In genomic region chr17:78739331-78739853, GRCh38 we compare ENCODE assay signal across 14 cellular contexts. TPM values are rescaled to one million over a fixed set of nuclear protein-coding genes. Genes with fewer than 3 reads are reported as not detected.
A peak's percentile ranks its signal among the peaks of the same experiment; 100 is the strongest.
DNase-seq lines count a peak whose midpoint lies in the region; ATAC-seq and TF ChIP-seq lines count a peak whose summit lies in the region.
"Had no signal": no experiment of that assay in that cellular context is flagged by ENCODE, and none has a peak within 500 bp of the region (broad histone marks: within the 10 kb centered on the region; RNA-seq: fewer than 3 reads in every experiment).

No MANE protein-coding gene starts in this region.

- no peak for ATAC-seq in gastroesophageal sphincter

- TF ChIP-seq CTCF in neutrophil (IDR thresholded peaks at IDR 0.05): no peak
- TF ChIP-seq CTCF in Caco-2 (IDR thresholded peaks at IDR 0.05; ENCODE audit: insufficient read depth in 1 of 2, low read depth in 1 of 2, low read length in 1 of 2, severe bottlenecking in 1 of 2, unreplicated experiment in 1 of 2): no peak
- TF ChIP-seq CTCF in gastroesophageal sphincter (IDR thresholded peaks at IDR 0.05): no peak

- peak overlapping the region; percentile 6 for H3K4me3 Mint-ChIP-seq in T-helper 1 cell treated with Interleukin-12 subunit alpha and Interleukin-12 subunit beta and Interleukin-4 antibody, amounts not matched to agents 30 μg/mL and 1 μg/mL, for 36 hours
- peak overlapping the region; percentile 62 for H3K4me3 Mint-ChIP-seq in activated naive CD8-positive, alpha-beta T cell
- no peak overlapping the region for H3K4me3 Mint-ChIP-seq in Caco-2 (ENCODE audit: unreplicated experiment)

- peak overlapping the region; percentile 47 for H3K27ac Mint-ChIP-seq in T-helper 1 cell treated with Interleukin-12 subunit alpha and Interleukin-12 subunit beta and Interleukin-4 antibody, amounts not matched to agents 30 μg/mL and 1 μg/mL, for 36 hours
- H3K27ac Mint-ChIP-seq in activated naive CD8-positive, alpha-beta T cell: peak overlapping the region; percentile 99
- no peak overlapping the region for H3K27ac Mint-ChIP-seq in Caco-2 (ENCODE audit: unreplicated experiment)

- H3K27me3 ChIP-seq in neutrophil (no peaks in the 10 kb centered on the region), Caco-2 (replicated peaks; ENCODE audit: control insufficient read depth, insufficient read depth, low read length) (no peaks in the 10 kb centered on the region), gastroesophageal sphincter (no peaks in the 10 kb centered on the region)

- intact Hi-C loops in Caco-2 (cut with micrococcal nuclease; ENCODE audit: unreplicated experiment): no loop called here

- WGBS in gastroesophageal sphincter (ENCODE audit: low coverage in 1 of 2), 2 donors: 79 to 84% methylated on average over 3 to 7 of the region's 7 CpGs

- POLR2A ChIA-PET in Caco-2 (lab: Charles Lee): no interaction called here

- CTCF ChIA-PET in Caco-2 (lab: Charles Lee): no interaction called here

- DNase-seq in T-helper 1 cell (no peak), Kasumi-1 (lab: John Stamatoyannopoulos, UW) (peak; percentile 69 to 80), Caco-2 (no peak), NCI-H1092 (lab: John Stamatoyannopoulos, UW) (no peak)
- DNase-seq: 8988T, amygdala, DND-41, GM23248, NCI-H2081 had no signal

- H3K27ac ChIP-seq in neutrophil (peak overlapping the region; percentile 94), gastroesophageal sphincter (no peak overlapping the region)
- H3K27ac ChIP-seq: GM23248 had no signal

- no peaks in the 10 kb centered on the region for H3K9me3 Mint-ChIP-seq in T-helper 1 cell treated with Interleukin-12 subunit alpha and Interleukin-12 subunit beta and Interleukin-4 antibody, amounts not matched to agents 30 μg/mL and 1 μg/mL, for 36 hours
- H3K9me3 Mint-ChIP-seq in activated naive CD8-positive, alpha-beta T cell (ENCODE audit: low read depth): no peaks in the 10 kb centered on the region
- H3K9me3 Mint-ChIP-seq in Caco-2 (ENCODE audit: unreplicated experiment): no peaks in the 10 kb centered on the region

- H3K4me1 Mint-ChIP-seq in T-helper 1 cell treated with Interleukin-12 subunit alpha and Interleukin-12 subunit beta and Interleukin-4 antibody, amounts not matched to agents 30 μg/mL and 1 μg/mL, for 36 hours (ENCODE audit: low read depth): peaks cover 73% of the 10 kb centered on the region
- peaks cover 94% of the 10 kb centered on the region for H3K4me1 Mint-ChIP-seq in activated naive CD8-positive, alpha-beta T cell (ENCODE audit: low read depth)
- H3K4me1 Mint-ChIP-seq in Caco-2 (ENCODE audit: low read depth, unreplicated experiment): peaks cover 29% of the 10 kb centered on the region

- BruUV-seq in Caco-2 (replicated peaks; lab: Mats Ljungman, UMichigan): no TSS peak

- H3K36me3 ChIP-seq in neutrophil (no peaks in the 10 kb centered on the region), Caco-2 (ENCODE audit: control insufficient read depth, insufficient read depth, low read length) (no peaks in the 10 kb centered on the region), gastroesophageal sphincter (no peaks in the 10 kb centered on the region)

- H3K4me3 ChIP-seq in neutrophil (ENCODE audit: low read depth in 1 of 2, low read length in 1 of 2) (no peak overlapping the region), Caco-2 (ENCODE audit: low read depth, low read length) (no peak overlapping the region), gastroesophageal sphincter (no peak overlapping the region)
- H3K4me3 ChIP-seq: GM23248, smooth muscle cell had no signal

- H3K4me1 ChIP-seq in neutrophil (ENCODE audit: control insufficient read depth in 1 of 2, insufficient read depth in 1 of 2, low read depth in 1 of 2, low read length in 1 of 2) (peaks cover 80 to 88% of the 10 kb centered on the region in 2 experiments), Caco-2 (peaks cover 26% of the 10 kb centered on the region), gastroesophageal sphincter (peaks cover 0 to 71% (median 0%) of the 10 kb centered on the region in 3 donors)

- no peak for TF ChIP-seq EP300 in gastroesophageal sphincter (IDR thresholded peaks at IDR 0.05)

- TF ChIP-seq POLR2A in gastroesophageal sphincter (IDR thresholded peaks at IDR 0.05): no peak

- H3K9me3 ChIP-seq in neutrophil (no peaks in the 10 kb centered on the region), Caco-2 (no peaks in the 10 kb centered on the region), gastroesophageal sphincter (no peaks in the 10 kb centered on the region)

- H3K36me3 Mint-ChIP-seq in T-helper 1 cell treated with Interleukin-12 subunit alpha and Interleukin-12 subunit beta and Interleukin-4 antibody, amounts not matched to agents 30 μg/mL and 1 μg/mL, for 36 hours (ENCODE audit: low read depth): peaks cover 30% of the 10 kb centered on the region
- peaks cover 5% of the 10 kb centered on the region for H3K36me3 Mint-ChIP-seq in activated naive CD8-positive, alpha-beta T cell
- H3K36me3 Mint-ChIP-seq in Caco-2 (ENCODE audit: insufficient read depth, unreplicated experiment): no peaks in the 10 kb centered on the region

- no peaks in the 10 kb centered on the region for H3K27me3 Mint-ChIP-seq in T-helper 1 cell treated with Interleukin-12 subunit alpha and Interleukin-12 subunit beta and Interleukin-4 antibody, amounts not matched to agents 30 μg/mL and 1 μg/mL, for 36 hours (ENCODE audit: low read depth)
- H3K27me3 Mint-ChIP-seq in activated naive CD8-positive, alpha-beta T cell: no peaks in the 10 kb centered on the region
- no peaks in the 10 kb centered on the region for H3K27me3 Mint-ChIP-seq in Caco-2 (ENCODE audit: insufficient read depth, unreplicated experiment)

RNA-seq across cellular contexts. Expression of gene CYTH1, which starts 42.7 kb away (rescaled TPM):
- total RNA-seq in Caco-2 (2022) (26.5 and 29.6 TPM in 2 replicates), gastroesophageal sphincter (10 to 100 TPM; 26.9 to 38.0 (median 31.0) TPM)

Comparison
In these comparisons a context has a peak if more than half of its experiments do, and no peak if none do; other contexts are left out.
1. DNase-seq: peak in Kasumi-1 (2 of 2); none in T-helper 1 cell (0 of 5), Caco-2 (0 of 2) and NCI-H1092 (single experiment).